In genomic region chr4:185149392-185149791, GRCh38 we compare ENCODE assay signal across 19 cellular contexts.
"Had no signal": no experiment of that assay in that cellular context is flagged by ENCODE, and none has a peak within 500 bp of the region (broad histone marks: within the 10 kb centered on the region; RNA-seq: fewer than 3 reads in every experiment).

No MANE protein-coding gene starts in this region.

- H3K36me3 Mint-ChIP-seq: natural killer cell had no signal

- H3K4me3 ChIP-seq: esophagus muscularis mucosa, hepatocyte, lower lobe of right lung, suprapubic skin, upper lobe of left lung had no signal

- H3K27ac ChIP-seq: hepatocyte, lower lobe of right lung, suprapubic skin, upper lobe of left lung had no signal

- H3K27me3 ChIP-seq: esophagus muscularis mucosa, hepatocyte, suprapubic skin, upper lobe of left lung had no signal

- H3K27ac Mint-ChIP-seq: activated CD4-positive, alpha-beta T cell treated with anti-CD3 and anti-CD28 coated beads, Interleukin-2, amount 10 ng/mL, durations not matched to agents 24 days and 14 days; activated CD8-positive, alpha-beta T cell treated with anti-CD3 and anti-CD28 coated beads, Interleukin-2, amount 10 ng/mL, durations not matched to agents 7 days and 5 days; activated naive CD4-positive, alpha-beta T cell treated with anti-CD3 and anti-CD28 coated beads for 36 hours; activated naive CD8-positive, alpha-beta T cell treated with anti-CD3 and anti-CD28 coated beads, Interleukin-2, amount 50 U/mL, for 24 hours; natural killer cell; stimulated activated naive CD8-positive, alpha-beta T cell treated with anti-CD3 and anti-CD28 coated beads, Interleukin-15, Interleukin-2, amounts not matched to agents 100 ng/mL and 50 ng/mL, for 24 hours had no signal

- H2AFZ ChIP-seq: hepatocyte had no signal

- H3K4me2 ChIP-seq: hepatocyte had no signal

- H3K4me3 Mint-ChIP-seq: activated CD4-positive, alpha-beta T cell treated with anti-CD3 and anti-CD28 coated beads, Interleukin-2, amount 10 ng/mL, durations not matched to agents 24 days and 14 days; activated CD8-positive, alpha-beta T cell treated with anti-CD3 and anti-CD28 coated beads, Interleukin-2, amount 10 ng/mL, durations not matched to agents 7 days and 5 days; activated naive CD4-positive, alpha-beta T cell treated with anti-CD3 and anti-CD28 coated beads for 36 hours; activated naive CD8-positive, alpha-beta T cell treated with anti-CD3 and anti-CD28 coated beads, Interleukin-2, amount 50 U/mL, for 24 hours; activated T-cell treated with anti-CD3 and anti-CD28 coated beads, Interleukin-2, amount 50 U/mL, for 4 hours; natural killer cell; stimulated activated naive CD8-positive, alpha-beta T cell treated with anti-CD3 and anti-CD28 coated beads, Interleukin-15, Interleukin-2, amounts not matched to agents 100 ng/mL and 50 ng/mL, for 24 hours had no signal

- ATAC-seq: activated CD8-positive, alpha-beta T cell treated with anti-CD3 and anti-CD28 coated beads, Interleukin-2, amount 10 ng/mL, durations not matched to agents 7 days and 5 days; activated naive CD8-positive, alpha-beta T cell treated with anti-CD3 and anti-CD28 coated beads, Interleukin-2, amount 50 U/mL, for 24 hours; activated T-cell treated with anti-CD3 and anti-CD28 coated beads, Interleukin-2, amount 50 U/mL, for 4 hours; lower lobe of right lung; natural killer cell had no signal

- DNase-seq: activated CD4-positive, alpha-beta T cell treated with anti-CD3 and anti-CD28 coated beads, Interleukin-2, amount 10 ng/mL, durations not matched to agents 24 days and 14 days; activated CD8-positive, alpha-beta T cell treated with anti-CD3 and anti-CD28 coated beads, Interleukin-2, amount 10 ng/mL, durations not matched to agents 7 days and 5 days; activated naive CD4-positive, alpha-beta T cell treated with anti-CD3 and anti-CD28 coated beads for 36 hours; activated naive CD8-positive, alpha-beta T cell treated with anti-CD3 and anti-CD28 coated beads, Interleukin-2, amount 50 U/mL, for 24 hours; activated T-cell treated with anti-CD3 and anti-CD28 coated beads, Interleukin-2, amount 50 U/mL, for 4 hours; aorta; effector CD8-positive, alpha-beta T cell; left cardiac atrium; lower lobe of right lung; natural killer cell; stimulated activated CD4-positive, alpha-beta T cell treated with anti-CD3 and anti-CD28 coated beads, Interleukin-12 subunit alpha, Interleukin-12 subunit beta, amount 100 ng/mL, for 4 hours; stimulated activated CD4-positive, alpha-beta T cell treated with anti-CD3 and anti-CD28 coated beads, Interleukin-2, amount 100 ng/mL, for 24 hours; T-helper 1 cell; T-helper 9 cell; upper lobe of left lung had no signal

- H3K9me3 Mint-ChIP-seq: activated CD4-positive, alpha-beta T cell treated with anti-CD3 and anti-CD28 coated beads, Interleukin-2, amount 10 ng/mL, durations not matched to agents 24 days and 14 days; activated naive CD4-positive, alpha-beta T cell treated with anti-CD3 and anti-CD28 coated beads for 36 hours; activated naive CD8-positive, alpha-beta T cell treated with anti-CD3 and anti-CD28 coated beads, Interleukin-2, amount 50 U/mL, for 24 hours; activated T-cell treated with anti-CD3 and anti-CD28 coated beads, Interleukin-2, amount 50 U/mL, for 4 hours; natural killer cell; stimulated activated naive CD8-positive, alpha-beta T cell treated with anti-CD3 and anti-CD28 coated beads, Interleukin-15, Interleukin-2, amounts not matched to agents 100 ng/mL and 50 ng/mL, for 24 hours had no signal

- H3K9me3 ChIP-seq: esophagus muscularis mucosa, lower lobe of right lung, suprapubic skin, upper lobe of left lung had no signal
